ENCODE assay signal across 14 cellular contexts in the genomic region with DNA sequence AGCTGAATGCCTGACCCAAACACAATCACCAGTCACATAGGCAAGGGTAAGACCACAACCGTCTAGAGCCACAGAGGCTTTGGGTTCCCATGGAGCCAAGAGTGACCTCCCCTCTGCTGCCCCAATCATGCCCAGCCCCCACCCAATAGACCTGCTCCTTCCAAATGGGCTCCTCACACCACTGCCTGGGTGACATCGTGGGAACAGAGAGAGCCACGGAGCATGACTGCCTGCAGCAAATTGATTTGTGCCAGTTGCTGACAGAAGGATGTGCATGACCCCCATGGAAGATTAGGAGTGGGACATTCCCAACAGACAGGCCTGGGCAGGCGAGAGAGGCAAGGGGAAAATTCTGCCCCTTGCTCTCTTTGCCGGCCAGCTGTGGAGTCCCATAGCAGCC.
"Had no signal": no experiment of that assay in that cellular context is flagged by ENCODE, and none has a peak within 500 bp of the region (broad histone marks: within the 10 kb centered on the region; RNA-seq: fewer than 3 reads in every experiment).

No MANE protein-coding gene starts in this region.

- H3K36me3 Mint-ChIP-seq: activated CD4-positive, alpha-beta memory T cell treated with anti-CD3 and anti-CD28 coated beads for 36 hours had no signal

- H3K9me3 Mint-ChIP-seq: activated CD4-positive, alpha-beta memory T cell treated with anti-CD3 and anti-CD28 coated beads for 36 hours; activated T-cell treated with anti-CD3 and anti-CD28 coated beads, Interleukin-2, amount 50 U/mL, for 4 hours; dendritic cell treated with granulocyte-macrophage colony-stimulating factor and Interleukin-4, amounts not matched to agents 40 ng/mL and 50 ng/mL, for 4 days had no signal

- H3K4me3 Mint-ChIP-seq: activated CD4-positive, alpha-beta memory T cell treated with anti-CD3 and anti-CD28 coated beads for 36 hours; activated T-cell treated with anti-CD3 and anti-CD28 coated beads, Interleukin-2, amount 50 U/mL, for 4 hours; dendritic cell treated with granulocyte-macrophage colony-stimulating factor and Interleukin-4, amounts not matched to agents 40 ng/mL and 50 ng/mL, for 4 days had no signal

- H3K9me3 ChIP-seq: body of pancreas, esophagus squamous epithelium, heart right ventricle, left ventricle myocardium inferior, right atrium auricular region had no signal

- H3K27me3 ChIP-seq: body of pancreas, esophagus squamous epithelium, right atrium auricular region had no signal

- DNase-seq: activated CD4-positive, alpha-beta memory T cell treated with anti-CD3 and anti-CD28 coated beads for 36 hours; activated effector memory CD4-positive, alpha-beta T cell treated with anti-CD3 and anti-CD28 coated beads, Interleukin-2, amount 50 U/mL, for 16 hours; activated T-cell treated with anti-CD3 and anti-CD28 coated beads, Interleukin-2, amount 50 U/mL, for 4 hours; amniotic stem cell; body of pancreas; esophagus squamous epithelium; foreskin melanocyte; heart right ventricle; left ventricle myocardium inferior; small intestine had no signal

- H3K4me1 ChIP-seq: body of pancreas, heart right ventricle, left ventricle myocardium inferior, parathyroid adenoma, right atrium auricular region had no signal

- H3K36me3 ChIP-seq: esophagus squamous epithelium, heart right ventricle, left ventricle myocardium inferior, right atrium auricular region had no signal

- H3K9ac ChIP-seq: parathyroid adenoma had no signal

- H3K4me3 ChIP-seq: body of pancreas, esophagus squamous epithelium, heart right ventricle, left ventricle myocardium inferior, right atrium auricular region had no signal

- H3K27ac Mint-ChIP-seq: activated CD4-positive, alpha-beta memory T cell treated with anti-CD3 and anti-CD28 coated beads for 36 hours; activated naive CD4-positive, alpha-beta T cell treated with anti-CD3 and anti-CD28 coated beads, Interleukin-2, amount 50 U/mL, for 72 hours; dendritic cell treated with granulocyte-macrophage colony-stimulating factor and Interleukin-4, amounts not matched to agents 40 ng/mL and 50 ng/mL, for 4 days had no signal

- H3K27ac ChIP-seq: body of pancreas, esophagus squamous epithelium, heart right ventricle, left ventricle myocardium inferior, parathyroid adenoma, right atrium auricular region had no signal

- ATAC-seq: activated naive CD4-positive, alpha-beta T cell treated with anti-CD3 and anti-CD28 coated beads, Interleukin-2, amount 50 U/mL, for 72 hours; activated T-cell treated with anti-CD3 and anti-CD28 coated beads, Interleukin-2, amount 50 U/mL, for 4 hours; body of pancreas; heart right ventricle had no signal
